Comparison of ENCODE assay signal across 14 cellular contexts in the genomic region with DNA sequence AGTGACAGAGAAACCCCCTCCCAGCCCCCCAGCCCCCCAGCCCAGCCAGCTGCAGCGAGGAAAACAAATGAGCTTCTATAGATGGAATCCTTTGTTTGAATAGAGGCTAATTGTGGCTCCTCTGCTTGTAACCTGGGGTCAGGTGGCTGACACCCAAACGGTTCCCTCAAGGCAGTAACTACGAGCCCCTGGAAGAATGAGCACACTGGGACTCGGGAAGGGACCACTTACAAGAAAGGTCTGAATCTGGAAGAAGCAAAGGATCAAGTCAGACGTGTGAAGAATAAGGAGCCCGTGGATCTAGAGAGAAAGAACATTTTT.
DNase-seq lines count a peak whose midpoint lies in the region; ATAC-seq and TF ChIP-seq lines count a peak whose summit lies in the region.
"Had no signal": no experiment of that assay in that cellular context is flagged by ENCODE, and none has a peak within 500 bp of the region (broad histone marks: within the 10 kb centered on the region; RNA-seq: fewer than 3 reads in every experiment).

No MANE protein-coding gene starts in this region.

- peak overlapping the region; percentile 36 for H3K4me2 ChIP-seq in hepatocyte

- DNase-seq in CD4-positive, alpha-beta T cell: no peak
- DNase-seq in GM12865 (ENCODE audit: low read depth) (no peak), hepatocyte (ENCODE audit: low spot score) (no peak), NCI-H524 (lab: John Stamatoyannopoulos, UW) (no peak), A172 (ENCODE audit: low spot score) (no peak), mesenteric fat pad (ENCODE audit: low spot score) (no peak)
- DNase-seq: aorta; CD8-positive, alpha-beta T cell; KBM-7; NCI-H2029; OCI-M1 had no signal

- no peak for ATAC-seq in CD4-positive, alpha-beta T cell (ENCODE audit: poor library complexity)
- ATAC-seq in HG03521 (IDR thresholded peaks at IDR 0.05; ENCODE audit: unreplicated experiment): no peak
- ATAC-seq: CD8-positive, alpha-beta T cell had no signal

- H2AFZ ChIP-seq in hepatocyte: no peak overlapping the region

- intact Hi-C loops in CD4-positive, alpha-beta T cell (cut with DNase I, micrococcal nuclease): no loop called here

- no peaks in the 10 kb centered on the region for H3K9me3 Mint-ChIP-seq in CD4-positive, alpha-beta T cell
- H3K9me3 Mint-ChIP-seq: CD8-positive, alpha-beta T cell had no signal

- H3K4me1 Mint-ChIP-seq in CD4-positive, alpha-beta T cell (ENCODE audit: low read depth): peaks cover 69% of the 10 kb centered on the region

- H3K27ac Mint-ChIP-seq in CD4-positive, alpha-beta T cell: peak overlapping the region; percentile 56

- H3K4me1 ChIP-seq in hepatocyte (ENCODE audit: insufficient read depth): peaks cover 32% of the 10 kb centered on the region

- no peaks in the 10 kb centered on the region for H3K36me3 ChIP-seq in hepatocyte (replicated peaks; ENCODE audit: insufficient read depth, low read depth)
- H3K36me3 ChIP-seq: thoracic aorta had no signal

- H3K27ac ChIP-seq in CD4-positive, alpha-beta T cell (ENCODE audit: low read depth, low read length): no peak overlapping the region
- peak overlapping the region; percentile 26 for H3K27ac ChIP-seq in hepatocyte
- H3K27ac ChIP-seq: thoracic aorta had no signal

- no peaks in the 10 kb centered on the region for H3K36me3 Mint-ChIP-seq in CD4-positive, alpha-beta T cell (ENCODE audit: low read depth)
- H3K36me3 Mint-ChIP-seq: CD8-positive, alpha-beta T cell had no signal

- H3K9me3 ChIP-seq in CD4-positive, alpha-beta T cell (ENCODE audit: control insufficient read depth, low read length): no peaks in the 10 kb centered on the region
- H3K9me3 ChIP-seq in hepatocyte (ENCODE audit: low read depth): no peaks in the 10 kb centered on the region
- H3K9me3 ChIP-seq: thoracic aorta had no signal

- H3K4me3 Mint-ChIP-seq in CD4-positive, alpha-beta T cell: no peak overlapping the region
- H3K4me3 Mint-ChIP-seq: CD8-positive, alpha-beta T cell had no signal

- H3K27me3 ChIP-seq in CD4-positive, alpha-beta T cell (ENCODE audit: control insufficient read depth, insufficient read depth, low read length): no peaks in the 10 kb centered on the region
- no peaks in the 10 kb centered on the region for H3K27me3 ChIP-seq in hepatocyte

- H4K20me1 ChIP-seq in hepatocyte (ENCODE audit: insufficient read depth, poor library complexity, severe bottlenecking): no peaks in the 10 kb centered on the region

- 0 out of 2 replicates have a peak, but pooled peaks have one; percentile 16 for TF ChIP-seq POLR2A in Raji (IDR thresholded peaks at IDR 0.05; ENCODE audit: insufficient read depth, low read depth, low read length)

- H3K9me2 ChIP-seq in hepatocyte (replicated peaks; ENCODE audit: insufficient read depth): no peaks in the 10 kb centered on the region

- TF ChIP-seq CTCF in CD4-positive, alpha-beta T cell (IDR thresholded peaks at IDR 0.05): no peak
- TF ChIP-seq CTCF in GM12865 (IDR thresholded peaks at IDR 0.05; ENCODE audit: insufficient read depth, low read depth, low read length, missing control alignments) (no peak), hepatocyte (IDR thresholded peaks at IDR 0.05; ENCODE audit: poor library complexity) (no peak)

- H3K4me3 ChIP-seq in GM12865 (ENCODE audit: low read depth, low read length) (peak overlapping the region; percentile 61), hepatocyte (no peak overlapping the region)
- H3K4me3 ChIP-seq: thoracic aorta had no signal

- 47% methylated on average over 6 of the region's 6 CpGs for WGBS in hepatocyte (ENCODE audit: low lambda C conversion rate, missing lambda C conversion rate)

- CTCF ChIA-PET in CD4-positive, alpha-beta T cell (lab: Charles Lee): no interaction called here

- H3K79me2 ChIP-seq in hepatocyte: no peaks in the 10 kb centered on the region

- POLR2A ChIA-PET in CD4-positive, alpha-beta T cell (lab: Charles Lee): interaction anchor here (1.2 to 1.5 kb wide), 3 partner anchors 15 to 21 kb away, joined by 4 to 10 read pairs (median 5); no protein-coding TSS in a partner anchor

- H3K27me3 Mint-ChIP-seq in CD4-positive, alpha-beta T cell: no peaks in the 10 kb centered on the region
